In the genomic region with DNA sequence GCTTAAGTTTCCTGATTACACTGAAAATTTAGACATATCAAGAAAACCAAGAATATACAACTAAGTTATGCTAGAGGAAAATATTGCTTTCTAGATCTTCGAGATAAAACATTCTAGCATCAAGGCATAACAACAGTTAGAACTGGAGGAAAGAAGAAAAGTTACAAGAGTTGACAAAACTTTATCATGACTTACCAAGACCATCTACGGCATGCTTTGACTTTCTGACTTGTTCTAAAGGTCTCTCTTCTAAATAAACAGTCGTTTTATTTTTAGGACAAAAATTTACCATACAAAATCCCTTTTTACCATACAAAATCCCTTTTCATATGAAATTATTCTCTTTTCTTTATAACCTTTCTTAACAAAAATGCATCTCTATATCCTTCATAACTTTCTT, we compare ENCODE assay signal across 23 cellular contexts.
DNase-seq lines count a peak whose midpoint lies in the region; ATAC-seq lines count a peak whose summit lies in the region.
"Had no signal": no experiment of that assay in that cellular context is flagged by ENCODE, and none has a peak within 500 bp of the region (broad histone marks: within the 10 kb centered on the region; RNA-seq: fewer than 3 reads in every experiment).

No MANE protein-coding gene starts in this region.

- no peak overlapping the region for H2AFZ ChIP-seq in neuronal stem cell (ENCODE audit: low read length)
- H2AFZ ChIP-seq: PC-9 had no signal

- no peak overlapping the region for H3K27ac ChIP-seq in neuronal stem cell (replicated peaks; ENCODE audit: low read length)
- H3K27ac ChIP-seq: ascending aorta, PC-9 had no signal

- no peak overlapping the region for H3K14ac ChIP-seq in neuronal stem cell (ENCODE audit: low read length)

- no peak overlapping the region for H2BK5ac ChIP-seq in neuronal stem cell (ENCODE audit: low read length)

- H3K36me3 Mint-ChIP-seq in activated T-cell treated with anti-CD3 and anti-CD28 coated beads, Interleukin-2, amount 50 U/mL, for 4 hours (ENCODE audit: insufficient read depth) = no peaks in the 10 kb centered on the region

- no peaks in the 10 kb centered on the region for H3K4me1 Mint-ChIP-seq in activated T-cell treated with anti-CD3 and anti-CD28 coated beads, Interleukin-2, amount 50 U/mL, for 4 hours (ENCODE audit: low read depth)
- H3K4me1 Mint-ChIP-seq: activated B cell treated with CpG ODN at 0.5 μM for 24 hours; activated CD4-positive, alpha-beta memory T cell treated with anti-CD3 and anti-CD28 coated beads, Interleukin-2, amount 10 ng/mL, durations not matched to agents 7 days and 5 days; immature natural killer cell had no signal

- no peak overlapping the region for H2BK15ac ChIP-seq in neuronal stem cell (ENCODE audit: low read length)

- no peaks in the 10 kb centered on the region for H3K79me1 ChIP-seq in neuronal stem cell (ENCODE audit: low read depth, low read length)

- H2BK12ac ChIP-seq in neuronal stem cell (ENCODE audit: low read length) = no peak overlapping the region

- no peaks in the 10 kb centered on the region for H3K27me3 ChIP-seq in neuronal stem cell (ENCODE audit: control insufficient read depth in 3 of 3, insufficient read depth in 3 of 3, low read depth in 1 of 3, low read length in 3 of 3)
- H3K27me3 ChIP-seq: ascending aorta had no signal

- H3K4me2 ChIP-seq in neuronal stem cell (ENCODE audit: insufficient read depth, low read length, poor library complexity, severe bottlenecking) = no peak overlapping the region
- H3K4me2 ChIP-seq: PC-9 had no signal

- no peaks in the 10 kb centered on the region for H3K36me3 ChIP-seq in neuronal stem cell (replicated peaks in 1 of 2; ENCODE audit: control insufficient read depth in 2 of 2, insufficient read depth in 2 of 2, low read length in 2 of 2)
- H3K36me3 ChIP-seq: ascending aorta had no signal

- no peak overlapping the region for H4K8ac ChIP-seq in neuronal stem cell (ENCODE audit: low read depth, low read length)

- peak; percentile 40 for DNase-seq in NCI-H748 (lab: John Stamatoyannopoulos, UW; ENCODE audit: unreplicated experiment)
- no peak for DNase-seq in NCI-H748 treated with DMSO at 0.1 percent for 48 hours (lab: John Stamatoyannopoulos, UW)
- peak; percentile 26 for DNase-seq in Kasumi-1 (lab: John Stamatoyannopoulos, UW)
- DNase-seq in SK-N-DZ (ENCODE audit: low spot score) = peak; percentile 13
- peak; percentile 23 for DNase-seq in neuronal stem cell (ENCODE audit: low spot score)
- DNase-seq in NCI-H1105 (lab: John Stamatoyannopoulos, UW) = no peak
- DNase-seq in NCI-H2171 (lab: John Stamatoyannopoulos, UW) = no peak
- DNase-seq in activated T-cell treated with anti-CD3 and anti-CD28 coated beads, Interleukin-2, amount 50 U/mL, for 4 hours = no peak
- DNase-seq: activated B cell treated with CpG ODN at 0.5 μM for 24 hours; activated CD4-positive, alpha-beta memory T cell treated with anti-CD3 and anti-CD28 coated beads, Interleukin-2, amount 10 ng/mL, durations not matched to agents 7 days and 5 days; activated naive CD4-positive, alpha-beta T cell treated with anti-CD3 and anti-CD28 coated beads for 36 hours; activated T-cell treated with anti-CD3 and anti-CD28 coated beads, Interleukin-2, amount 50 U/mL, for 1 hour; CD4-positive, alpha-beta T cell; cerebellar nuclear complex; effector memory CD4-positive, alpha-beta T cell; GOT3; head of caudate nucleus; immature natural killer cell; NCI-H2029 treated with DMSO at 0.1 percent for 48 hours; NCI-H524 treated with DMSO at 0.1 percent for 48 hours; PC-9 had no signal

- H3K9me3 Mint-ChIP-seq in activated T-cell treated with anti-CD3 and anti-CD28 coated beads, Interleukin-2, amount 50 U/mL, for 4 hours = peaks cover 29% of the 10 kb centered on the region

- WGBS in neuronal stem cell (ENCODE audit: extremely low coverage in 2 of 2, insufficient read length in 2 of 2, insufficient replicate concordance in 1 of 2), 2 donors = 100% methylated on average over 1 of the region's 3 CpGs; no CpG with 5 or more reads in 1 of the 2 donors

- H4K91ac ChIP-seq in neuronal stem cell (ENCODE audit: low read depth, low read length, poor library complexity) = no peak overlapping the region

- no peak for ATAC-seq in activated T-cell treated with anti-CD3 and anti-CD28 coated beads, Interleukin-2, amount 50 U/mL, for 4 hours
- ATAC-seq: SK-N-SH treated with all-trans-retinoic acid at 6 μM for 48 hours had no signal

- H3K4me3 ChIP-seq in neuronal stem cell (ENCODE audit: low read length in 2 of 2) = no peak overlapping the region
- H3K4me3 ChIP-seq: ascending aorta, PC-9 had no signal

- peaks cover 4 to 14% of the 10 kb centered on the region in 2 donors for H3K9me3 ChIP-seq in neuronal stem cell (replicated peaks in 1 of 2; ENCODE audit: control insufficient read depth in 2 of 2, insufficient read depth in 1 of 2, low read depth in 1 of 2, low read length in 2 of 2)
- H3K9me3 ChIP-seq: ascending aorta had no signal

- H3K18ac ChIP-seq in neuronal stem cell (ENCODE audit: low read length) = no peak overlapping the region

- H3K27me3 Mint-ChIP-seq in activated T-cell treated with anti-CD3 and anti-CD28 coated beads, Interleukin-2, amount 50 U/mL, for 4 hours (ENCODE audit: low read depth) = no peaks in the 10 kb centered on the region
- H3K27me3 Mint-ChIP-seq: activated B cell treated with CpG ODN at 0.5 μM for 24 hours; activated CD4-positive, alpha-beta memory T cell treated with anti-CD3 and anti-CD28 coated beads, Interleukin-2, amount 10 ng/mL, durations not matched to agents 7 days and 5 days; CD4-positive, alpha-beta T cell had no signal

- H3K9ac ChIP-seq in neuronal stem cell (ENCODE audit: low read depth, low read length, poor library complexity) = no peak overlapping the region

- no peak overlapping the region for H3K23ac ChIP-seq in neuronal stem cell (ENCODE audit: low read depth, low read length, poor library complexity)

- no peak overlapping the region for H2AK5ac ChIP-seq in neuronal stem cell (ENCODE audit: low read depth, low read length)

- no peak overlapping the region for H3K4me3 Mint-ChIP-seq in activated T-cell treated with anti-CD3 and anti-CD28 coated beads, Interleukin-2, amount 50 U/mL, for 4 hours
- H3K4me3 Mint-ChIP-seq: activated B cell treated with CpG ODN at 0.5 μM for 24 hours; activated CD4-positive, alpha-beta memory T cell treated with anti-CD3 and anti-CD28 coated beads, Interleukin-2, amount 10 ng/mL, durations not matched to agents 7 days and 5 days; activated naive CD4-positive, alpha-beta T cell treated with anti-CD3 and anti-CD28 coated beads for 36 hours; CD4-positive, alpha-beta T cell; immature natural killer cell had no signal

- H3K4ac ChIP-seq in neuronal stem cell (ENCODE audit: low read length) = no peak overlapping the region

- no peaks in the 10 kb centered on the region for H3K4me1 ChIP-seq in neuronal stem cell (ENCODE audit: control insufficient read depth in 2 of 2, insufficient read depth in 1 of 2, low read depth in 1 of 2, low read length in 2 of 2)
- H3K4me1 ChIP-seq: ascending aorta had no signal

- H2BK120ac ChIP-seq in neuronal stem cell (ENCODE audit: low read depth, low read length) = no peak overlapping the region

Comparison
In these comparisons a context has a peak if more than half of its experiments do, and no peak if none do; other contexts are left out.
1. DNase-seq: peak in NCI-H748 (single experiment), Kasumi-1 (2 of 2), SK-N-DZ (single experiment) and neuronal stem cell (single experiment); none in NCI-H748 treated with DMSO at 0.1 percent for 48 hours (single experiment), NCI-H1105 (single experiment), NCI-H2171 (single experiment) and activated T-cell treated with anti-CD3 and anti-CD28 coated beads, Interleukin-2, amount 50 U/mL, for 4 hours (single experiment).